Comparison of ENCODE assay signal across 15 cellular contexts in the genomic region with DNA sequence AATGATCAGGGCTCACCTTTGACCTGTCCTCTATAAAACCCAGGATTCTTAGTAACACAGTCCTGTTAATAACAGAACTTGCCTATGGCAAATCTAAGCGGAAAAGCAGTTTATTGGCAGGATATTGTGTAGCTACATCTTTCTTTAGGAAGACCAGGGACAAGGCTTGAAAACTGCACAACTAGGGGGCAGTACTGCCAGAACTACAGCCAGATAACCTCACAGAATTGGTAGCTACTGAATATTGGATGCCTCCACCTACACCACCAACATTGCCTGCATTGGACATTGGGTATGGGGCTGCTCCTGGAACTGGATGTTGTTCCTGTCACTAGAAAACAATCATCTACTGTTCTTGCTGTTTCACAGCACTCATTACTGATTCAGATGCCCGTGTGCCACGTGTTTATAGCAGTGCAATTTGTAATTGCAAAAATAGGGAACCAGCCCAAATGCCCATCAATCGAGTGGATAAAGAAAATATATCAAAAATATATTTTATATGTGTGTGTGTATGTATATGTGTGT. TPM values are rescaled to one million over a fixed set of nuclear protein-coding genes. Genes with fewer than 3 reads are reported as not detected.
DNase-seq lines count a peak whose midpoint lies in the region; ATAC-seq, FAIRE-seq and TF ChIP-seq lines count a peak whose summit lies in the region.
"Had no signal": no experiment of that assay in that cellular context is flagged by ENCODE, and none has a peak within 500 bp of the region (broad histone marks: within the 10 kb centered on the region; RNA-seq: fewer than 3 reads in every experiment).

No MANE protein-coding gene starts in this region.

- TF ChIP-seq EP300 in K562 (IDR thresholded peaks at IDR 0.05; ENCODE audit: low read length), result no peak

- CTCF ChIA-PET in BJ (lab: Yijun Ruan, JAX) (no interaction called here), K562 (lab: Yijun Ruan, JAX; ENCODE audit: low intra/inter-chr PET ratio) (no interaction called here)

- in situ Hi-C loops in K562 (cut with MboI), result no loop called here

- H3K4me1 ChIP-seq in K562 (replicated peaks in 1 of 2; ENCODE audit: control insufficient read depth in 2 of 2, insufficient read depth in 2 of 2, low read length in 2 of 2), result no peaks in the 10 kb centered on the region

- no peaks in the 10 kb centered on the region for H3K9me1 ChIP-seq in K562 (ENCODE audit: control insufficient read depth, insufficient read depth, low read length)

- 0 out of 2 replicates have a peak, but pooled peaks have one; percentile 4 for TF ChIP-seq CTCF in BJ (IDR thresholded peaks at IDR 0.05; ENCODE audit: insufficient read depth, low read depth, low read length)
- peak; percentile 19 for TF ChIP-seq CTCF in HFF-Myc (IDR thresholded peaks at IDR 0.05; ENCODE audit: low read depth, low read length, missing control alignments)
- TF ChIP-seq CTCF in K562 (IDR thresholded peaks at IDR 0.05 in 2 of 3, conservative IDR thresholded peaks at IDR 0.05 in 1 of 3; ENCODE audit: insufficient read depth in 2 of 3, low read depth in 1 of 3, low read length in 3 of 3), result peak in 2 of 3 experiments; percentile 18 to 31; a peak in 2 of 6 replicates

- no peaks in the 10 kb centered on the region for H4K20me1 ChIP-seq in K562 (replicated peaks; ENCODE audit: control insufficient read depth, insufficient read depth, low read length)

- intact Hi-C loops in K562 (cut with micrococcal nuclease), result no loop called here

- H3K27me3 ChIP-seq in BJ (ENCODE audit: control insufficient read depth, insufficient read depth, low read length) (no peaks in the 10 kb centered on the region), K562 (ENCODE audit: control insufficient read depth in 2 of 2, insufficient read depth in 2 of 2, low read length in 2 of 2) (no peaks in the 10 kb centered on the region)

- 2% methylated on average over 4 of the region's 4 CpGs for WGBS in K562 (ENCODE audit: insufficient coverage, low coverage, missing lambda C conversion rate)

- TF ChIP-seq POLR2A in K562 (conservative IDR thresholded peaks at IDR 0.05) (no peak), GM18505 (IDR thresholded peaks at IDR 0.05; ENCODE audit: borderline replicate concordance, extremely low read depth, insufficient read depth, insufficient read length) (no peak)

- H3K9me3 ChIP-seq in K562 (replicated peaks; ENCODE audit: control insufficient read depth, insufficient read depth, low read depth, low read length), result no peaks in the 10 kb centered on the region

- no peak overlapping the region for H3K27ac ChIP-seq in K562 (ENCODE audit: extremely low read depth, low read depth, low read length)

- 0 out of 3 replicates have a peak, but pooled peaks have one; percentile 43 for ATAC-seq in K562
- no peak for ATAC-seq in GM18505 (IDR thresholded peaks at IDR 0.05; ENCODE audit: unreplicated experiment)
- no peak for ATAC-seq in GM19328 (IDR thresholded peaks at IDR 0.05; ENCODE audit: unreplicated experiment)
- ATAC-seq: right cardiac atrium; stimulated activated naive B cell treated with anti-CD40 and anti-IgM and Interleukin-4, amounts not matched to agents 10 μg/mL and 1 μg/mL and 100 μg/mL, for 72 hours had no signal

- TF ChIP-seq RAD21 in K562 (CRISPR knock-in tag; conservative IDR thresholded peaks at IDR 0.05 in 1 of 2, IDR thresholded peaks at IDR 0.05 in 1 of 2), result no peak

- H3K9ac ChIP-seq in K562 (ENCODE audit: insufficient read depth in 1 of 2, low read depth in 2 of 2, low read length in 2 of 2), result no peak overlapping the region

- H3K4me2 ChIP-seq in K562 (ENCODE audit: insufficient read depth, low read length), result no peak overlapping the region

- no peak overlapping the region for H2AFZ ChIP-seq in K562 (ENCODE audit: low read depth, low read length)

- DNase-seq in BJ (ENCODE audit: low read depth) (no peak), HFF-Myc (ENCODE audit: extremely low read depth, low read depth) (no peak), K562 (ENCODE audit: extremely low read depth in 1 of 4, low spot score in 3 of 4) (no peak), iPS-NIHi7 (ENCODE audit: extremely low spot score) (peak; percentile 43), ecto neural progenitor cell (ENCODE audit: low spot score) (no peak), AG08396 (ENCODE audit: low spot score) (no peak)
- DNase-seq: activated B cell treated with CpG ODN at 0.5 μM for 24 hours; activated naive CD4-positive, alpha-beta T cell treated with anti-CD3 and anti-CD28 coated beads, Interleukin-2, amount 50 U/mL, for 16 hours; immature natural killer cell; NCI-H1930; right cardiac atrium; stimulated activated CD4-positive, alpha-beta T cell treated with anti-CD3 and anti-CD28 coated beads, Interleukin-4, amount 100 ng/mL, for 4 hours; stimulated activated naive B cell treated with anti-CD40 and anti-IgM and Interleukin-4, amounts not matched to agents 10 μg/mL and 1 μg/mL and 100 μg/mL, for 72 hours had no signal

- H3K36me3 ChIP-seq in BJ (ENCODE audit: control insufficient read depth, insufficient read depth, low read length) (no peaks in the 10 kb centered on the region), K562 (ENCODE audit: control insufficient read depth, insufficient read depth, low read length) (no peaks in the 10 kb centered on the region)

- FAIRE-seq in K562 (lab: Jason Lieb, UNC), result no peak

- H3K4me3 ChIP-seq in BJ (ENCODE audit: low read depth, low read length), result no peak overlapping the region
- no peak overlapping the region for H3K4me3 ChIP-seq in HFF-Myc (replicated peaks; ENCODE audit: low read depth, low read length)
- H3K4me3 ChIP-seq in K562, result no peak overlapping the region

- no TSS peak for BruUV-seq in K562 (replicated peaks; lab: Mats Ljungman, UMichigan)

- POLR2A ChIA-PET in BJ (lab: Charles Lee), result no interaction called here
- POLR2A ChIA-PET in K562 (lab: Yijun Ruan, JAX), result no interaction called here

- no peaks in the 10 kb centered on the region for H3K79me2 ChIP-seq in K562 (ENCODE audit: control insufficient read depth, insufficient read depth, low read length)

TF ChIP-seq in K562, 482 proteins besides CTCF, POLR2A, EP300 and RAD21:
- TF ChIP-seq CCAR2 (IDR thresholded peaks at IDR 0.05; ENCODE audit: low read depth, low read length), result no peak
- no peak for TF ChIP-seq C11orf30 (IDR thresholded peaks at IDR 0.05; ENCODE audit: low read depth)
- TF ChIP-seq TARDBP (IDR thresholded peaks at IDR 0.05), result no peak
- no peak for TF ChIP-seq CBX2 (IDR thresholded peaks at IDR 0.05; ENCODE audit: insufficient read depth, low read length, poor library complexity, severe bottlenecking)
- TF ChIP-seq ELF2 (CRISPR knock-in tag; IDR thresholded peaks at IDR 0.05), result no peak
- no peak for TF ChIP-seq SMARCC2 (IDR thresholded peaks at IDR 0.05; ENCODE audit: low read depth)
- no peak for TF ChIP-seq CSDE1 (IDR thresholded peaks at IDR 0.05)
- no peak for TF ChIP-seq ZC3H11A (IDR thresholded peaks at IDR 0.05; ENCODE audit: low read depth, low read length)

RNA-seq across cellular contexts. Expression of a gene that starts 47.4 kb away (rescaled TPM):
- polyA plus RNA-seq in BJ (2011; rRNA removed) (0.04 and 0.17 TPM in 2 replicates), K562 (2011; rRNA removed) (0.01 TPM in 1 of 2 replicates, not detected in the other), K562 (2014; fragmentation: Illumina TruSeq; extraction: Trizol) (0.01 TPM in 1 of 2 replicates, not detected in the other), K562 (2014; fragmentation: Nextera tagmentation; extraction: Ambion mirVana) (under 1 TPM in 1 of 2 experiments, not detected in 1; 0.01 TPM), K562 (2014; rRNA removed) (0.01 TPM in 1 of 2 replicates, not detected in the other)
- polyA minus RNA-seq in BJ (2011; rRNA and poly(A)+ RNA removed), result 0.14 TPM in 1 of 2 replicates, not detected in the other
- total RNA-seq in K562 (2011; cell fraction: chromatin; rRNA removed; ENCODE audit: low replicate concordance), result 0.19 and 0.48 TPM in 2 replicates
- total RNA-seq in K562 (2011; cell fraction: nucleolus; rRNA removed), result under 0.01 TPM in 1 of 2 replicates, not detected in the other
- 0.07 TPM in 1 of 2 replicates, not detected in the other for total RNA-seq in K562 (2011; cell fraction: nucleoplasm; rRNA removed)
- total RNA-seq in K562 (2014; rRNA removed) (not detected in 2 replicates), K562 (2014; rRNA removed; fragmentation: Illumina TruSeq; extraction: Trizol) (0.03 TPM in 1 of 2 replicates, not detected in the other), K562 (2015; rRNA removed; fragmentation: Illumina TruSeq; extraction: Trizol) (0.07 TPM in 1 of 2 replicates, not detected in the other), K562 (2021) (0.07 and 0.18 TPM in 2 replicates)
- polyA plus RNA-seq in K562 (2011; cell fraction: cytosol; rRNA removed), result under 0.01 and 0.03 TPM in 2 replicates
- polyA plus RNA-seq in K562 (2011; cell fraction: nucleus; rRNA removed), result 0.07 TPM in 1 of 2 replicates, not detected in the other
- 0.04 and 0.19 TPM in 2 replicates for polyA plus RNA-seq in K562 (2012)
- 0.07 and 0.21 TPM in 2 replicates for polyA minus RNA-seq in K562 (2011; rRNA and poly(A)+ RNA removed)
- polyA minus RNA-seq in K562 (2011; cell fraction: cytosol; rRNA and poly(A)+ RNA removed), result not detected in 2 replicates
- not detected in 2 replicates for polyA minus RNA-seq in K562 (2011; cell fraction: nucleus; rRNA and poly(A)+ RNA removed)
